ENCODE assay signal across 8 cellular contexts in genomic region chr7:100335566-100336466, GRCh38. TPM values are rescaled to one million over a fixed set of nuclear protein-coding genes. Genes with fewer than 3 reads are reported as not detected.
DNase-seq lines count a peak whose midpoint lies in the region; ATAC-seq and TF ChIP-seq lines count a peak whose summit lies in the region.
"Not testable (repeated sequence)": the region's sequence is repeated elsewhere in the genome, so short reads cannot be mapped to it uniquely, and the experiment has no call there.

No MANE protein-coding gene starts in this region.

- H3K36me3 ChIP-seq in vagina, result not testable (repeated sequence)

- TF ChIP-seq CTCF in vagina (IDR thresholded peaks at IDR 0.05), result not testable (repeated sequence)

- TF ChIP-seq POLR2A in vagina (IDR thresholded peaks at IDR 0.05), result peak in 1 of 2 donors; percentile 97

- H3K27ac ChIP-seq in right cardiac atrium (ENCODE audit: low read length) (peak overlapping the region; percentile 91), vagina (peak overlapping the region; percentile 89)

- ATAC-seq in GM18499 (IDR thresholded peaks at IDR 0.05; ENCODE audit: insufficient read depth, unreplicated experiment), result peak; percentile 82
- peak; percentile 97 for ATAC-seq in HG02938 (IDR thresholded peaks at IDR 0.05; ENCODE audit: unreplicated experiment)
- ATAC-seq in right cardiac atrium, result peak; percentile 99 to 100

- H3K4me1 ChIP-seq in right cardiac atrium (ENCODE audit: control insufficient read depth, insufficient read depth, low read length), result not testable (repeated sequence)
- H3K4me1 ChIP-seq in vagina, result peaks cover 16% of the 10 kb centered on the region

- DNase-seq in NCI-H187 (lab: John Stamatoyannopoulos, UW), result peak; percentile 87 to 93
- peak; percentile 76 to 90 (median 83) for DNase-seq in T-helper 2 cell
- peak; percentile 70 to 97 (median 91) for DNase-seq in anterior cingulate cortex (lab: John Stamatoyannopoulos, UW)
- peak; percentile 94 to 97 (median 96) for DNase-seq in right cardiac atrium
- peak; percentile 91 for DNase-seq in putamen (ENCODE audit: low spot score)
- peak in 1 of 2 donors; percentile 98 for DNase-seq in vagina (ENCODE audit: extremely low spot score in 2 of 2)

- H3K4me3 ChIP-seq in right cardiac atrium (ENCODE audit: low read length), result peak overlapping the region; percentile 41
- peak overlapping the region; percentile 71 to 77 for H3K4me3 ChIP-seq in vagina

- not testable (repeated sequence) for H3K9me3 ChIP-seq in right cardiac atrium (ENCODE audit: control insufficient read depth, low read length); vagina

- intact Hi-C loops in right cardiac atrium (cut with DNase I); vagina (cut with DNase I): not testable (repeated sequence)

- not testable (repeated sequence) for H3K27me3 ChIP-seq in right cardiac atrium (ENCODE audit: control insufficient read depth, insufficient read depth); vagina

- under 1% methylated on average over 81 of the region's 85 CpGs for WGBS in right cardiac atrium

RNA-seq across cellular contexts. Expression of gene PILRB, which starts 22.1 kb away (rescaled TPM):
- total RNA-seq in right cardiac atrium, result 10 to 100 TPM; 13.2 to 15.6 (median 13.7) TPM
- 18.1 TPM for polyA plus RNA-seq in right cardiac atrium
- total RNA-seq in vagina, result 56.0 TPM

RNA-seq across cellular contexts. Expression of gene SPDYE3, which starts 28.3 kb away (rescaled TPM):
- total RNA-seq in right cardiac atrium (not detected), vagina (not detected)
- polyA plus RNA-seq in right cardiac atrium, result 0.20 TPM

RNA-seq across cellular contexts. Expression of gene PILRA, which starts 37.5 kb away (rescaled TPM):
- total RNA-seq in right cardiac atrium, result 1 to 10 TPM; 3.9 to 5.3 (median 4.9) TPM
- 2.3 TPM for polyA plus RNA-seq in right cardiac atrium
- total RNA-seq in vagina, result 8.3 TPM
